Comparison of ENCODE assay signal across 8 cellular contexts in the genomic region with DNA sequence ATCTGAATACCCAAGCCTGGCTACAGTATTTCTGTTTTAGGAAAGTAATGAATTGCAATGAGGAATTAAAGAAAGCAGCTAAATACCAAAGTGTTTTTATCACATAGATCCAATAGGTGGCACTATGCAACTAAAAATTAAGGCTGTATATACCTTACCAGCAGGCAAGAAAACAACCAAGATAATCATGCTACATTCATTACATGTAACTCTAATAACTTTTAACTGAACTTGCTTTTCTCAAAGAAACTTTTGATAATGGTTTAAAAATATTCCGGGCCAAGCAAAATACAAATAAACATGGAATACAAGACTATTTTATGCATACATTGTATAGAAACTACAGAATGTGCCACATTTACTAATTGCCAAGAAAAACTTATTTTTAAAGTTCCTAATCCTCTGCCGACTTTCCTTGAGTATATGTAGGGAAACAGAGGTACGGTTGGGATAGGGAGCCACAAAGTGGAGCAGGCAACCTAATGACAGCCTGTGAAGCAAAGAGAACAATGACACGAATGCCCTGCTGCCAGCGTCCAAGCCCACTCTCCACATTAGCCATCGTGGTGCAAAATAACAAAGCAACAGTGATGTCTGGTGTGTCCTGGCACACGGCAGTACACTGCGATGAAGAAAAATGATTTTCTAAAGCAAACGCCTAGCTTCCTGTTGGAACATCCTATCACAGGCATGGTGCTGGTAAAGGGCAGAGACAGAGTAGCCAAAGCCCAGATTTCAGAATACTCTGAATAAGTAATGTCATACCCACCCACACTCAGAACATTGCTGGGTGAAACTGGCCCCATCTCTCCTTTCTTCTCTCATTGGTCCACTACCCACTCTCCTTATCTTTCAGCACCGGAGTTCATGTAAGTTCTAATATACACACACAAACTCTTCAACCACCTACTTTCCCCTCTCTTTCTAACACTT.
DNase-seq lines count a peak whose midpoint lies in the region; ATAC-seq and TF ChIP-seq lines count a peak whose summit lies in the region.

No MANE protein-coding gene starts in this region.

- H3K36me3 Mint-ChIP-seq in T-cell (peaks cover 3% of the 10 kb centered on the region), osteocyte (ENCODE audit: unreplicated experiment) (peaks cover 5% of the 10 kb centered on the region)

- H3K4me3 Mint-ChIP-seq in T-cell (no peak overlapping the region), osteocyte (ENCODE audit: unreplicated experiment) (no peak overlapping the region)

- DNase-seq in DMS79 treated with DMSO at 0.1 percent for 48 hours (lab: John Stamatoyannopoulos, UW), result peak; percentile 3
- peak; percentile 61 to 74 for DNase-seq in Kasumi-1 (lab: John Stamatoyannopoulos, UW)
- no peak for DNase-seq in T-cell
- peak; percentile 66 for DNase-seq in fibroblast of villous mesenchyme (ENCODE audit: low read depth)
- no peak for DNase-seq in osteocyte (ENCODE audit: extremely low spot score, unreplicated experiment)
- DNase-seq in stimulated activated CD4-positive, alpha-beta T cell treated with anti-CD3 and anti-CD28 coated beads, Interleukin-12 subunit alpha, Interleukin-12 subunit beta, amount 100 ng/mL, for 4 hours, result no peak

- H3K9me3 Mint-ChIP-seq in T-cell (no peaks in the 10 kb centered on the region), osteocyte (ENCODE audit: unreplicated experiment) (no peaks in the 10 kb centered on the region)

- CTCF ChIA-PET in T-cell (lab: Charles Lee), result interaction anchor here (0.5 to 4.4 kb wide), 14 partner anchors 9 to 682 kb away, joined by 3 to 53 read pairs (median 4); partner anchors contain the start of gene SYNPO2 (in 2 of the 2)

- no peak overlapping the region for H3K4me3 ChIP-seq in fibroblast of villous mesenchyme (ENCODE audit: low read depth, low read length)

- ATAC-seq in GM21390 (IDR thresholded peaks at IDR 0.05; ENCODE audit: unreplicated experiment) (peak; percentile 64), T-cell (replicated peaks in 1 of 4) (peak; percentile 54 to 74 (median 64)), GM21576 (IDR thresholded peaks at IDR 0.05; ENCODE audit: unreplicated experiment) (no peak)

- POLR2A ChIA-PET in T-cell (lab: Charles Lee), result no interaction called here

- H3K27ac Mint-ChIP-seq in T-cell (no peak overlapping the region), osteocyte (ENCODE audit: unreplicated experiment) (peak overlapping the region; percentile 73)

- H3K27me3 Mint-ChIP-seq in T-cell, result no peaks in the 10 kb centered on the region
- H3K27me3 Mint-ChIP-seq in osteocyte (ENCODE audit: unreplicated experiment), result no peaks in the 10 kb centered on the region

- TF ChIP-seq CTCF in fibroblast of villous mesenchyme (IDR thresholded peaks at IDR 0.05; ENCODE audit: insufficient read depth, low read depth, low read length) (peak; percentile 55), osteocyte (IDR thresholded peaks at IDR 0.05) (peak; percentile 66)

- H3K4me1 Mint-ChIP-seq in T-cell (no peaks in the 10 kb centered on the region), osteocyte (ENCODE audit: unreplicated experiment) (peaks cover 64% of the 10 kb centered on the region)

Comparison
In these comparisons a context has a peak if more than half of its experiments do, and no peak if none do; other contexts are left out.
1. DNase-seq: peak in DMS79 treated with DMSO at 0.1 percent for 48 hours (single experiment), Kasumi-1 (2 of 2) and fibroblast of villous mesenchyme (single experiment); none in T-cell (0 of 34), osteocyte (single experiment) and stimulated activated CD4-positive, alpha-beta T cell treated with anti-CD3 and anti-CD28 coated beads, Interleukin-12 subunit alpha, Interleukin-12 subunit beta, amount 100 ng/mL, for 4 hours (single experiment).